ENCODE assay signal across 21 cellular contexts in genomic region chr9:7394007-7394774, GRCh38.
DNase-seq lines count a peak whose midpoint lies in the region; ATAC-seq and TF ChIP-seq lines count a peak whose summit lies in the region.
"Had no signal": no experiment of that assay in that cellular context is flagged by ENCODE, and none has a peak within 500 bp of the region (broad histone marks: within the 10 kb centered on the region; RNA-seq: fewer than 3 reads in every experiment).

No MANE protein-coding gene starts in this region.

- H3K36me3 Mint-ChIP-seq in stimulated activated memory B cell treated with anti-CD40 and anti-IgM and Interleukin-4, amounts not matched to agents 10 μg/mL and 1 μg/mL and 100 μg/mL, for 72 hours = no peaks in the 10 kb centered on the region

- H3F3A ChIP-seq in PC-9 (ENCODE audit: insufficient read depth, low read depth) = no peaks in the 10 kb centered on the region

- intact Hi-C loops in mammary epithelial cell (cut with micrococcal nuclease) = no loop called here
- intact Hi-C loops in PC-9 (cut with micrococcal nuclease; ENCODE audit: unreplicated experiment) = no loop called here

- in situ Hi-C loops in mammary epithelial cell (cut with MboI; ENCODE audit: low sequenced_read_pairs in 2 of 2) = no loop called here

- no peaks in the 10 kb centered on the region for H3K79me2 ChIP-seq in mammary epithelial cell (ENCODE audit: insufficient read depth, low read length)
- H3K79me2 ChIP-seq in PC-9 (ENCODE audit: low read depth) = no peaks in the 10 kb centered on the region

- no peaks in the 10 kb centered on the region for H3K27me3 Mint-ChIP-seq in stimulated activated memory B cell treated with anti-CD40 and anti-IgM and Interleukin-4, amounts not matched to agents 10 μg/mL and 1 μg/mL and 100 μg/mL, for 72 hours
- H3K27me3 Mint-ChIP-seq: dendritic cell treated with granulocyte-macrophage colony-stimulating factor and Interleukin-4, amounts not matched to agents 40 ng/mL and 50 ng/mL, for 4 days had no signal

- no peak for ATAC-seq in stimulated activated memory B cell treated with anti-CD40 and anti-IgM and Interleukin-4, amounts not matched to agents 10 μg/mL and 1 μg/mL and 100 μg/mL, for 72 hours
- ATAC-seq: activated T-helper 17 cell treated with anti-CD3 and anti-CD28 coated beads, Interleukin-2, amount 50 U/mL, for 72 hours; foreskin keratinocyte; left ventricle myocardium superior had no signal

- no peaks in the 10 kb centered on the region for H3K4me1 Mint-ChIP-seq in stimulated activated memory B cell treated with anti-CD40 and anti-IgM and Interleukin-4, amounts not matched to agents 10 μg/mL and 1 μg/mL and 100 μg/mL, for 72 hours
- H3K4me1 Mint-ChIP-seq: activated T-helper 17 cell treated with anti-CD3 and anti-CD28 coated beads, Interleukin-2, amount 50 U/mL, for 72 hours; B cell had no signal

- CTCF ChIA-PET in mammary epithelial cell (lab: Charles Lee; ENCODE audit: low non-redundant PET) (no interaction called here), PC-9 (lab: Charles Lee) (interaction anchor here (0.6 kb wide), 1 partner anchor 11 kb away, joined by 3 read pairs; no protein-coding TSS in a partner anchor)

- no peaks in the 10 kb centered on the region for H3K9me3 Mint-ChIP-seq in stimulated activated memory B cell treated with anti-CD40 and anti-IgM and Interleukin-4, amounts not matched to agents 10 μg/mL and 1 μg/mL and 100 μg/mL, for 72 hours
- H3K9me3 Mint-ChIP-seq: activated T-helper 17 cell treated with anti-CD3 and anti-CD28 coated beads, Interleukin-2, amount 50 U/mL, for 72 hours; dendritic cell treated with granulocyte-macrophage colony-stimulating factor and Interleukin-4, amounts not matched to agents 40 ng/mL and 50 ng/mL, for 4 days; stimulated activated naive CD8-positive, alpha-beta T cell treated with anti-CD3 and anti-CD28 coated beads, Interleukin-15, Interleukin-2, amounts not matched to agents 100 ng/mL and 50 ng/mL, for 24 hours had no signal

- H3K9me3 ChIP-seq in mammary epithelial cell (replicated peaks; ENCODE audit: insufficient read depth, low read length) (no peaks in the 10 kb centered on the region), PC-9 (ENCODE audit: insufficient read depth, low read depth) (no peaks in the 10 kb centered on the region)
- H3K9me3 ChIP-seq: Caco-2, sigmoid colon had no signal

- H3K4me1 ChIP-seq in mammary epithelial cell (ENCODE audit: insufficient read depth, low read length) = no peaks in the 10 kb centered on the region
- no peaks in the 10 kb centered on the region for H3K4me1 ChIP-seq in PC-9 (replicated peaks; ENCODE audit: insufficient read depth)
- H3K4me1 ChIP-seq: Caco-2, foreskin keratinocyte, sigmoid colon had no signal

- H2AFZ ChIP-seq in mammary epithelial cell (ENCODE audit: low read depth, low read length) = no peak overlapping the region
- no peak overlapping the region for H2AFZ ChIP-seq in PC-9

- peak; percentile 8 for DNase-seq in NCI-H1092 treated with DMSO at 0.1 percent for 48 hours (lab: John Stamatoyannopoulos, UW)
- no peak for DNase-seq in NCI-H1092 (lab: John Stamatoyannopoulos, UW)
- peak; percentile 40 for DNase-seq in iPS DF 19.7 (ENCODE audit: low read depth, low spot score)
- DNase-seq in retinal pigment epithelial cell (ENCODE audit: low read depth) = no peak
- DNase-seq in mammary epithelial cell = no peak
- DNase-seq in PC-9 = no peak
- DNase-seq: Caco-2, foreskin keratinocyte, left ventricle myocardium superior, NCI-H146, NCI-H226, sigmoid colon, T1000 had no signal

- H3K27me3 ChIP-seq in mammary epithelial cell (ENCODE audit: insufficient read depth, low read length) (peaks cover 3% of the 10 kb centered on the region), PC-9 (ENCODE audit: insufficient read depth, low read depth) (0 out of 2 replicates have a peak, but pooled peaks cover 5% of the 10 kb centered on the region)
- H3K27me3 ChIP-seq: foreskin keratinocyte, sigmoid colon had no signal

- no peak overlapping the region for H3K4me3 Mint-ChIP-seq in stimulated activated memory B cell treated with anti-CD40 and anti-IgM and Interleukin-4, amounts not matched to agents 10 μg/mL and 1 μg/mL and 100 μg/mL, for 72 hours
- H3K4me3 Mint-ChIP-seq: activated T-helper 17 cell treated with anti-CD3 and anti-CD28 coated beads, Interleukin-2, amount 50 U/mL, for 72 hours; B cell; dendritic cell treated with granulocyte-macrophage colony-stimulating factor and Interleukin-4, amounts not matched to agents 40 ng/mL and 50 ng/mL, for 4 days; stimulated activated naive CD8-positive, alpha-beta T cell treated with anti-CD3 and anti-CD28 coated beads, Interleukin-15, Interleukin-2, amounts not matched to agents 100 ng/mL and 50 ng/mL, for 24 hours had no signal

- BruUV-seq in mammary epithelial cell (replicated peaks; lab: Mats Ljungman, UMichigan) = no TSS peak
- BruUV-seq in PC-9 (replicated peaks; lab: Mats Ljungman, UMichigan) = no TSS peak

- H3K4me3 ChIP-seq in retinal pigment epithelial cell (ENCODE audit: low read length) (no peak overlapping the region), mammary epithelial cell (replicated peaks in 1 of 3; ENCODE audit: insufficient read depth in 1 of 3, low read depth in 2 of 3, low read length in 3 of 3) (no peak overlapping the region), PC-9 (no peak overlapping the region)
- H3K4me3 ChIP-seq: sigmoid colon had no signal

- no peaks in the 10 kb centered on the region for H4K20me1 ChIP-seq in mammary epithelial cell (ENCODE audit: insufficient read depth, low read length)
- no peaks in the 10 kb centered on the region for H4K20me1 ChIP-seq in PC-9 (ENCODE audit: insufficient read depth)

- H3K36me3 ChIP-seq in mammary epithelial cell (ENCODE audit: insufficient read depth, low read length) (no peaks in the 10 kb centered on the region), PC-9 (ENCODE audit: low read depth) (no peaks in the 10 kb centered on the region)
- H3K36me3 ChIP-seq: sigmoid colon had no signal

- TF ChIP-seq CTCF in VCaP (conservative IDR thresholded peaks at IDR 0.05) = no peak
- peak; percentile 6 for TF ChIP-seq CTCF in retinal pigment epithelial cell (conservative IDR thresholded peaks at IDR 0.05; ENCODE audit: low read depth, low read length)
- no peak for TF ChIP-seq CTCF in mammary epithelial cell (conservative IDR thresholded peaks at IDR 0.05 in 1 of 2, IDR thresholded peaks at IDR 0.05 in 1 of 2; ENCODE audit: extremely low read depth in 1 of 2, insufficient read depth in 1 of 2, low read depth in 1 of 2, low read length in 2 of 2)
- TF ChIP-seq CTCF in PC-9 (conservative IDR thresholded peaks at IDR 0.05) = no peak

- H3K27ac Mint-ChIP-seq in stimulated activated memory B cell treated with anti-CD40 and anti-IgM and Interleukin-4, amounts not matched to agents 10 μg/mL and 1 μg/mL and 100 μg/mL, for 72 hours = no peak overlapping the region
- H3K27ac Mint-ChIP-seq: activated T-helper 17 cell treated with anti-CD3 and anti-CD28 coated beads, Interleukin-2, amount 50 U/mL, for 72 hours; B cell; dendritic cell treated with granulocyte-macrophage colony-stimulating factor and Interleukin-4, amounts not matched to agents 40 ng/mL and 50 ng/mL, for 4 days; stimulated activated naive CD8-positive, alpha-beta T cell treated with anti-CD3 and anti-CD28 coated beads, Interleukin-15, Interleukin-2, amounts not matched to agents 100 ng/mL and 50 ng/mL, for 24 hours had no signal

- dilution Hi-C loops in mammary epithelial cell (cut with HindIII; ENCODE audit: low sequenced_read_pairs) = no loop called here

- no peak overlapping the region for H3K9ac ChIP-seq in mammary epithelial cell (ENCODE audit: insufficient read depth, low read length)

- peak overlapping the region; percentile 24; the same call in 1 of the 2 replicates for H3K27ac ChIP-seq in VCaP
- H3K27ac ChIP-seq in mammary epithelial cell (ENCODE audit: insufficient read depth, low read depth, low read length) = no peak overlapping the region
- H3K27ac ChIP-seq in PC-9 = no peak overlapping the region
- H3K27ac ChIP-seq: 22Rv1, foreskin keratinocyte, RWPE1, sigmoid colon had no signal

- 33% methylated on average over 8 of the region's 8 CpGs for WGBS in mammary epithelial cell (ENCODE audit: low coverage, missing lambda C conversion rate)

- POLR2A ChIA-PET in PC-9 (lab: Charles Lee; ENCODE audit: unreplicated experiment) = no interaction called here

- H3K4me2 ChIP-seq in mammary epithelial cell (ENCODE audit: insufficient read depth, low read depth, low read length) = no peak overlapping the region
- H3K4me2 ChIP-seq in PC-9 = no peak overlapping the region

- H3K9me2 ChIP-seq in PC-9 (ENCODE audit: insufficient read depth) = no peaks in the 10 kb centered on the region

Comparison
In these comparisons a context has a peak if more than half of its experiments do, and no peak if none do; other contexts are left out.
1. DNase-seq: peak in NCI-H1092 treated with DMSO at 0.1 percent for 48 hours (single experiment) and iPS DF 19.7 (single experiment); none in NCI-H1092 (single experiment), retinal pigment epithelial cell (single experiment), mammary epithelial cell (single experiment) and PC-9 (0 of 2).